Comparison of ENCODE assay signal across 12 cellular contexts in the genomic region with DNA sequence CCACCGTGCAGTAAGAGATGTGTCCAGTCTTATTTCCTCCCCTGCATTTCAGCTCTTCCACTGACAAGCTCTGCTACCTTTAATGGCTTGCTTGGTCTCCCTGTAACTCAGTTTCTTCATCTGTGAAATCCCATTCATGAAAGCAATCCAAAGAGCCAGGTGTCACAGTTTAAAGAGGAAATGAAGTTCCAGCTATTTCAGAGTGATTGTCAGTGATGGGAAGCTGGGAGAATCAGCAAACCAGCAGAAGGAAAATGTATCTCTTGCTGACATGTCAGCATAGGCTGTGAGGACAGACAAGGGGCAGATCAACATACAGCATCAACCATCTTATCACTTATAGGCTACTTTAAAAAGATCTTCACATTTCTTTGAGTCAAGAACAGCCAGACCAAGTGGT.
DNase-seq lines count a peak whose midpoint lies in the region.
"Had no signal": no experiment of that assay in that cellular context is flagged by ENCODE, and none has a peak within 500 bp of the region (broad histone marks: within the 10 kb centered on the region; RNA-seq: fewer than 3 reads in every experiment).

No MANE protein-coding gene starts in this region.

- in situ Hi-C loops in G401 (cut with HindIII; ENCODE audit: low sequenced_read_pairs), result no loop called here

- DNase-seq in G401 (ENCODE audit: low spot score) (peak; percentile 94), cerebellar nuclear complex (lab: John Stamatoyannopoulos, UW) (peak; percentile 68 to 94), medulla oblongata (ENCODE audit: extremely low spot score) (peak; percentile 4), NCI-H1417 (lab: John Stamatoyannopoulos, UW) (no peak), NCI-H524 (lab: John Stamatoyannopoulos, UW) (no peak)
- DNase-seq: AML-193; Caco-2; Calu3; CD4-positive, alpha-beta T cell; CD8-positive, alpha-beta T cell; DMS79 treated with DMSO at 0.1 percent for 48 hours; GDM1 had no signal

Comparison
In these comparisons a context has a peak if more than half of its experiments do, and no peak if none do; other contexts are left out.
1. DNase-seq: peak in G401 (single experiment), cerebellar nuclear complex (2 of 2) and medulla oblongata (single experiment); none in NCI-H1417 (0 of 3) and NCI-H524 (0 of 2).